Comparison of ENCODE assay signal across 23 cellular contexts in genomic region chr17:52048503-52048902, GRCh38.
"Had no signal": no experiment of that assay in that cellular context is flagged by ENCODE, and none has a peak within 500 bp of the region (broad histone marks: within the 10 kb centered on the region; RNA-seq: fewer than 3 reads in every experiment).

No MANE protein-coding gene starts in this region.

- ATAC-seq: left cardiac atrium; left lung; naive thymus-derived CD4-positive, alpha-beta T cell; psoas muscle; right cardiac atrium; stimulated activated memory B cell treated with anti-CD40 and anti-IgM and Interleukin-4, amounts not matched to agents 10 μg/mL and 1 μg/mL and 100 μg/mL, for 72 hours had no signal

- H3K4me1 Mint-ChIP-seq: naive thymus-derived CD4-positive, alpha-beta T cell; stimulated activated memory B cell treated with anti-CD40 and anti-IgM and Interleukin-4, amounts not matched to agents 10 μg/mL and 1 μg/mL and 100 μg/mL, for 72 hours had no signal

- H3K4me1 ChIP-seq: esophagus squamous epithelium, left lung, psoas muscle, sigmoid colon, vagina had no signal

- DNase-seq: dermis blood vessel endothelial cell; effector memory CD4-positive, alpha-beta T cell; erythroblast; esophagus squamous epithelium; head of caudate nucleus; left cardiac atrium; left lung; mesenchymal stem cell; midbrain; naive thymus-derived CD4-positive, alpha-beta T cell; occipital lobe; ovary; posterior cingulate gyrus; psoas muscle; right cardiac atrium; sigmoid colon; stimulated activated CD4-positive, alpha-beta T cell treated with anti-CD3 and anti-CD28 coated beads, Interleukin-4, amount 100 ng/mL, for 4 hours; trophoblast cell had no signal

- H3K27ac Mint-ChIP-seq: naive thymus-derived CD4-positive, alpha-beta T cell; stimulated activated memory B cell treated with anti-CD40 and anti-IgM and Interleukin-4, amounts not matched to agents 10 μg/mL and 1 μg/mL and 100 μg/mL, for 72 hours; stimulated activated naive CD8-positive, alpha-beta T cell treated with anti-CD3 and anti-CD28 coated beads, Interleukin-15, Interleukin-2, amounts not matched to agents 100 ng/mL and 50 ng/mL, for 24 hours had no signal

- H3K27me3 ChIP-seq: esophagus squamous epithelium, left lung, ovary, sigmoid colon, vagina had no signal

- H3K36me3 Mint-ChIP-seq: stimulated activated memory B cell treated with anti-CD40 and anti-IgM and Interleukin-4, amounts not matched to agents 10 μg/mL and 1 μg/mL and 100 μg/mL, for 72 hours had no signal

- H3K4me3 Mint-ChIP-seq: naive thymus-derived CD4-positive, alpha-beta T cell; nephron; stimulated activated memory B cell treated with anti-CD40 and anti-IgM and Interleukin-4, amounts not matched to agents 10 μg/mL and 1 μg/mL and 100 μg/mL, for 72 hours; stimulated activated naive CD8-positive, alpha-beta T cell treated with anti-CD3 and anti-CD28 coated beads, Interleukin-15, Interleukin-2, amounts not matched to agents 100 ng/mL and 50 ng/mL, for 24 hours had no signal

- H3K27ac ChIP-seq: coronary artery, esophagus squamous epithelium, left lung, ovary, psoas muscle, sigmoid colon, vagina had no signal

- H3K36me3 ChIP-seq: esophagus squamous epithelium, left lung, ovary, sigmoid colon, vagina had no signal

- H3K4me3 ChIP-seq: coronary artery, esophagus squamous epithelium, left lung, ovary, psoas muscle, sigmoid colon, vagina had no signal

- H3K27me3 Mint-ChIP-seq: stimulated activated memory B cell treated with anti-CD40 and anti-IgM and Interleukin-4, amounts not matched to agents 10 μg/mL and 1 μg/mL and 100 μg/mL, for 72 hours had no signal

- H3K9me3 ChIP-seq: esophagus squamous epithelium, left lung, ovary, psoas muscle, sigmoid colon, vagina had no signal
